Comparison of ENCODE assay signal across 19 cellular contexts in the genomic region with DNA sequence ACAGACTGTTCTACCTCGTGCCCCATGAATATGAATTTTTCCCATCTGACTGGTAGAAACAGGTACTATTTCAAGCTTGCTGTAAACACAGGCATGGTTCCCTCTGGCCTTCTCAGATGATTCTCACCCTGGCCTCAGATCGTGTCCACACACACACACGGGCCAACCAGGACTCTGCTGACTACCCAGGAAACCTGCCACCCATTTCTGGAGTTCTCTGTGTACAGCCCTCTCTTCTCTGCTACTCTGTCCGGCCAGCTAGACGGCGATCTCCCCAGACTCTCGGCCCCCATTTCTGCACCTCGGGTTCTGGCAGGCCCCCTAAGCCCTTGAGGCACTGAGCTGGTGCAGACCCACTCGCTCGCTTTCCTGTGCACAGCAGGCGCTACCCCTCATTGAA.
"Had no signal": no experiment of that assay in that cellular context is flagged by ENCODE, and none has a peak within 500 bp of the region (broad histone marks: within the 10 kb centered on the region; RNA-seq: fewer than 3 reads in every experiment).

No MANE protein-coding gene starts in this region.

- H3K27me3 Mint-ChIP-seq: activated CD4-positive, alpha-beta memory T cell treated with anti-CD3 and anti-CD28 coated beads for 36 hours; activated CD4-positive, alpha-beta T cell treated with anti-CD3 and anti-CD28 coated beads for 36 hours; activated CD8-positive, alpha-beta memory T cell treated with anti-CD3 and anti-CD28 coated beads, Interleukin-2, amount 10 ng/mL, durations not matched to agents 7 days and 5 days; activated naive CD8-positive, alpha-beta T cell; natural killer cell treated with Interleukin-12 subunit alpha and Interleukin-12 subunit beta and Interleukin-15 and Interleukin-18, amount 100 ng/mL, for 72 hours; progenitor cell of endocrine pancreas had no signal

- H3K36me3 Mint-ChIP-seq: activated naive CD8-positive, alpha-beta T cell had no signal

- DNase-seq: activated CD4-positive, alpha-beta memory T cell treated with anti-CD3 and anti-CD28 coated beads for 36 hours; activated CD4-positive, alpha-beta T cell treated with anti-CD3 and anti-CD28 coated beads for 36 hours; activated CD8-positive, alpha-beta memory T cell treated with anti-CD3 and anti-CD28 coated beads, Interleukin-2, amount 10 ng/mL, durations not matched to agents 7 days and 5 days; activated gamma-delta T cell; activated T-cell treated with anti-CD3 and anti-CD28 coated beads, Interleukin-2, amount 50 U/mL, for 1 hour; dorsolateral prefrontal cortex; erythroblast; mesendoderm; nucleus accumbens; SK-N-SH; stimulated activated CD4-positive, alpha-beta T cell treated with anti-CD3 and anti-CD28 coated beads, Interleukin-12 subunit alpha, Interleukin-12 subunit beta, amount 100 ng/mL, for 4 hours; stimulated activated CD4-positive, alpha-beta T cell treated with anti-CD3 and anti-CD28 coated beads, Interleukin-2, amount 100 ng/mL, for 24 hours; T-helper 1 cell; thyroid gland; WERI-Rb-1 had no signal

- H3K4me1 ChIP-seq: thyroid gland, vagina had no signal

- H3K4me3 ChIP-seq: dorsolateral prefrontal cortex, thyroid gland, vagina had no signal

- H3K27me3 ChIP-seq: dorsolateral prefrontal cortex, thyroid gland, vagina had no signal

- H3K9me3 Mint-ChIP-seq: activated CD4-positive, alpha-beta memory T cell treated with anti-CD3 and anti-CD28 coated beads for 36 hours; natural killer cell treated with Interleukin-12 subunit alpha and Interleukin-12 subunit beta and Interleukin-15 and Interleukin-18, amount 100 ng/mL, for 72 hours had no signal

- H3K27ac ChIP-seq: dorsolateral prefrontal cortex, thyroid gland, vagina, WERI-Rb-1 had no signal

- ATAC-seq: activated CD4-positive, alpha-beta T cell treated with anti-CD3 and anti-CD28 coated beads for 36 hours; activated CD8-positive, alpha-beta memory T cell treated with anti-CD3 and anti-CD28 coated beads, Interleukin-2, amount 10 ng/mL, durations not matched to agents 7 days and 5 days; natural killer cell treated with Interleukin-12 subunit alpha and Interleukin-12 subunit beta and Interleukin-15 and Interleukin-18, amount 100 ng/mL, for 72 hours had no signal

- H3K9me3 ChIP-seq: SK-N-SH, thyroid gland, vagina had no signal

- H3K36me3 ChIP-seq: thyroid gland, vagina had no signal

- H3K4me3 Mint-ChIP-seq: activated CD4-positive, alpha-beta memory T cell treated with anti-CD3 and anti-CD28 coated beads for 36 hours; activated CD4-positive, alpha-beta T cell treated with anti-CD3 and anti-CD28 coated beads for 36 hours; activated CD8-positive, alpha-beta memory T cell treated with anti-CD3 and anti-CD28 coated beads, Interleukin-2, amount 10 ng/mL, durations not matched to agents 7 days and 5 days; activated naive CD8-positive, alpha-beta T cell; natural killer cell treated with Interleukin-12 subunit alpha and Interleukin-12 subunit beta and Interleukin-15 and Interleukin-18, amount 100 ng/mL, for 72 hours had no signal

- H3K27ac Mint-ChIP-seq: activated CD4-positive, alpha-beta memory T cell treated with anti-CD3 and anti-CD28 coated beads for 36 hours; activated CD4-positive, alpha-beta T cell treated with anti-CD3 and anti-CD28 coated beads for 36 hours; activated CD8-positive, alpha-beta memory T cell treated with anti-CD3 and anti-CD28 coated beads, Interleukin-2, amount 10 ng/mL, durations not matched to agents 7 days and 5 days; activated naive CD8-positive, alpha-beta T cell; natural killer cell treated with Interleukin-12 subunit alpha and Interleukin-12 subunit beta and Interleukin-15 and Interleukin-18, amount 100 ng/mL, for 72 hours; progenitor cell of endocrine pancreas had no signal
